9 cellular contexts compared by ENCODE assay signal in the genomic region with DNA sequence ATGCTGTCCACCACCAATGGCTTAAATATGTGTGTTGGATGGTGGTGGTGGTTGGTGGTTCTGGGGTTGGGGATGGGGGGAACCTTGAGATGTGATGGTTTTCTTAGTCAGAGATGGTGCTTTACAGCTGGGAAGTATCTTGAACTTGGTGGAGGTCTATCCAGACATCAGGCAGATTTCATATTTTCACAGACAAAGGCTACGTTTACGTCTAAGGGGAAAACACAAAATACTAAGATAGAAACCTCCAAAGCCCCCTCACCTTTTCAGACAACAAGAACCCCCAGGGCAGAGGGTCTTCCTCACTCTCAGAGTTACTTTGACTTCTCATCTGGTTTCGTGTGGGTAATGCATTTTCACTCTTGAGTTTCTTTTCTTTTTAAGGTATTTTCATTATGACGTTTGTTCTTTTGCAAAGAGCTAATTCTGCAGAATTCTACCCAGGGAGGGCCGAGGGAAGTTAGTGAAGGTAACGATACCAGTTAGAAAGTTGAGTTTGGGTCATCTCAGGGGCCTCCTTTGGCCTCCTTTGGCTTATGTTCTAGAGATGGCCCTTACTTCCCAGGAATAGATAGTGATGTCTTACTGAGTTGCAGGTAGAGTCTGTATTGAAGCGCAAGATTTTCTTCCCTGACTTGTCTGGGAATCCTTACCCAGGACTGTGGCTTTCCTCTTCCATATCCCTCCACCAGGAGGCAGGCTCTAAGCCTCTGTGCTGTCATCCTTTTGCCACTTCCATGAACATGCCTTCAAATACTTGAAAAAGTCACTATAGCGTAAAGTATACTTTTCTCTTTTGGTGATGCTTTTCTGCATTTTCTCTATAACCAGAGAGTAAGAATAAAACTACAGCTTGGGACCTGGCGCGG. TPM values are rescaled to one million over a fixed set of nuclear protein-coding genes. Genes with fewer than 3 reads are reported as not detected.
DNase-seq lines count a peak whose midpoint lies in the region; ATAC-seq and TF ChIP-seq lines count a peak whose summit lies in the region.
"Had no signal": no experiment of that assay in that cellular context is flagged by ENCODE, and none has a peak within 500 bp of the region (broad histone marks: within the 10 kb centered on the region; RNA-seq: fewer than 3 reads in every experiment).

No MANE protein-coding gene starts in this region.

- peak overlapping the region; percentile 91 to 98 (median 95) for H3K27ac Mint-ChIP-seq in CD8-positive, alpha-beta memory T cell
- peak overlapping the region; percentile 97 for H3K27ac Mint-ChIP-seq in central memory CD8-positive, alpha-beta T cell (ENCODE audit: low read depth)

- CTCF ChIA-PET in CD8-positive, alpha-beta memory T cell (lab: Charles Lee): interaction anchor here (1.0 to 15.7 kb wide), 13 partner anchors 8 to 88 kb away, joined by 3 to 194 read pairs (median 6); a partner anchor contains a TSS

- no peak for DNase-seq in CD8-positive, alpha-beta memory T cell
- DNase-seq in central memory CD8-positive, alpha-beta T cell (ENCODE audit: low spot score in 2 of 2): no peak
- no peak for DNase-seq in upper lobe of right lung
- no peak for DNase-seq in KG1 (lab: John Stamatoyannopoulos, UW)
- no peak for DNase-seq in heart right ventricle
- no peak for DNase-seq in DMS79 (lab: John Stamatoyannopoulos, UW)

- H3K9me3 ChIP-seq in CD8-positive, alpha-beta memory T cell (ENCODE audit: low read length): no peaks in the 10 kb centered on the region
- H3K9me3 ChIP-seq in upper lobe of right lung: no peaks in the 10 kb centered on the region
- H3K9me3 ChIP-seq in heart right ventricle: no peaks in the 10 kb centered on the region

- ATAC-seq in GM19395 (IDR thresholded peaks at IDR 0.05; ENCODE audit: unreplicated experiment): peak; percentile 67
- ATAC-seq in HG03460 (IDR thresholded peaks at IDR 0.05; ENCODE audit: unreplicated experiment): peak; percentile 49
- ATAC-seq in central memory CD8-positive, alpha-beta T cell (replicated peaks; ENCODE audit: extremely low read depth, poor library complexity, severe bottlenecking): no peak
- ATAC-seq in upper lobe of right lung: peak; percentile 30
- no peak for ATAC-seq in heart right ventricle

- H3K27me3 ChIP-seq in CD8-positive, alpha-beta memory T cell (ENCODE audit: insufficient read depth, low read length, poor library complexity, severe bottlenecking): no peaks in the 10 kb centered on the region
- H3K27me3 ChIP-seq in upper lobe of right lung (no peaks in the 10 kb centered on the region), heart right ventricle (no peaks in the 10 kb centered on the region)

- H3K4me1 ChIP-seq in CD8-positive, alpha-beta memory T cell (ENCODE audit: insufficient read depth, low read length): peaks cover 96% of the 10 kb centered on the region
- H3K4me1 ChIP-seq in upper lobe of right lung: no peaks in the 10 kb centered on the region
- H3K4me1 ChIP-seq in heart right ventricle: peaks cover 0 to 47% (median 0%) of the 10 kb centered on the region in 9 donors

- POLR2A ChIA-PET in CD8-positive, alpha-beta memory T cell (lab: Charles Lee): interaction anchor here (0.5 to 5.1 kb wide), 10 partner anchors 9 to 37 kb away, joined by 3 to 33 read pairs (median 4); no protein-coding TSS in a partner anchor

- peak overlapping the region; percentile 78 to 88 (median 83) for H3K4me3 Mint-ChIP-seq in CD8-positive, alpha-beta memory T cell
- peak overlapping the region; percentile 56 for H3K4me3 Mint-ChIP-seq in central memory CD8-positive, alpha-beta T cell

- H3K36me3 Mint-ChIP-seq in CD8-positive, alpha-beta memory T cell: peaks cover 16 to 73% (median 23%) of the 10 kb centered on the region in 3 donors
- peaks cover 77% of the 10 kb centered on the region for H3K36me3 Mint-ChIP-seq in central memory CD8-positive, alpha-beta T cell (ENCODE audit: insufficient read depth)

- H3K36me3 ChIP-seq in CD8-positive, alpha-beta memory T cell (ENCODE audit: insufficient read depth, low read length): peaks cover 9% of the 10 kb centered on the region
- no peaks in the 10 kb centered on the region for H3K36me3 ChIP-seq in upper lobe of right lung
- no peaks in the 10 kb centered on the region for H3K36me3 ChIP-seq in heart right ventricle

- WGBS in heart right ventricle, 2 donors: 90 to 91% methylated on average over 10 of the region's 10 CpGs

- intact Hi-C loops in upper lobe of right lung (cut with DNase I) (no loop called here), heart right ventricle (cut with DNase I) (no loop called here)

- peaks cover 0 to 1% of the 10 kb centered on the region in 2 donors for H3K27me3 Mint-ChIP-seq in CD8-positive, alpha-beta memory T cell
- no peaks in the 10 kb centered on the region for H3K27me3 Mint-ChIP-seq in central memory CD8-positive, alpha-beta T cell

- peak; percentile 25 for TF ChIP-seq CTCF in upper lobe of right lung (IDR thresholded peaks at IDR 0.05)
- peak in 1 of 9 donors; percentile 34 for TF ChIP-seq CTCF in heart right ventricle (IDR thresholded peaks at IDR 0.05)

- H3K9me3 Mint-ChIP-seq in CD8-positive, alpha-beta memory T cell: no peaks in the 10 kb centered on the region
- no peaks in the 10 kb centered on the region for H3K9me3 Mint-ChIP-seq in central memory CD8-positive, alpha-beta T cell

- H3K4me3 ChIP-seq in CD8-positive, alpha-beta memory T cell (ENCODE audit: low read length): peak overlapping the region; percentile 42
- no peak overlapping the region for H3K4me3 ChIP-seq in upper lobe of right lung
- no peak overlapping the region for H3K4me3 ChIP-seq in heart right ventricle

- no peak overlapping the region for H3K27ac ChIP-seq in CD8-positive, alpha-beta memory T cell (ENCODE audit: low read depth, low read length)
- H3K27ac ChIP-seq in upper lobe of right lung (no peak overlapping the region), heart right ventricle (peak overlapping the region in 1 of 10 donors; percentile 53)

- peaks cover 83 to 100% (median 97%) of the 10 kb centered on the region in 3 donors for H3K4me1 Mint-ChIP-seq in CD8-positive, alpha-beta memory T cell
- H3K4me1 Mint-ChIP-seq in central memory CD8-positive, alpha-beta T cell: peaks cover 88% of the 10 kb centered on the region

RNA-seq across cellular contexts. Expression of a gene that starts 31.9 kb away (rescaled TPM):
- total RNA-seq in CD8-positive, alpha-beta memory T cell: 100 to 1,000 TPM; 148 TPM
- 262 TPM for polyA plus RNA-seq in CD8-positive, alpha-beta memory T cell
- total RNA-seq in upper lobe of right lung (8.8 TPM), heart right ventricle (1 to 10 TPM in 1 of 10 donors, under 1 TPM in 7, not detected in 2; 0.11 to 7.2 (median 0.44) TPM)
- under 1 TPM; 0.15 to 0.20 TPM for polyA plus RNA-seq in heart right ventricle
- total RNA-seq: M059J had no signal

Comparison
In these comparisons a context has a peak if more than half of its experiments do, and no peak if none do; other contexts are left out.
1. ATAC-seq: peak in GM19395 (single experiment), HG03460 (single experiment) and upper lobe of right lung (single experiment); none in central memory CD8-positive, alpha-beta T cell (single experiment) and heart right ventricle (0 of 8).
2. RNA of a gene that starts 31.9 kb away (total RNA-seq): 148 TPM in CD8-positive, alpha-beta memory T cell; 8.8 TPM in upper lobe of right lung (single experiment) and 0.11 to 7.2 TPM in heart right ventricle; every median in the first group is over 10 times any median in the second.